Comparison of ENCODE assay signal across 6 cellular contexts in genomic region chr5:34021370-34021769, GRCh38. TPM values are rescaled to one million over a fixed set of nuclear protein-coding genes. Genes with fewer than 3 reads are reported as not detected.
"Had no signal": no experiment of that assay in that cellular context is flagged by ENCODE, and none has a peak within 500 bp of the region (broad histone marks: within the 10 kb centered on the region; RNA-seq: fewer than 3 reads in every experiment).

No MANE protein-coding gene starts in this region.

RNA-seq across cellular contexts. Expression of gene SLC45A2, which starts 36.9 kb away (rescaled TPM):
- total RNA-seq: cardiac muscle cell, gastrocnemius medialis, renal cortical epithelial cell, thoracic aorta, ureter had no signal
- polyA plus RNA-seq: heart left ventricle had no signal
